ENCODE assay signal across 13 cellular contexts in genomic region chr13:99464441-99464949, GRCh38. TPM values are rescaled to one million over a fixed set of nuclear protein-coding genes. Genes with fewer than 3 reads are reported as not detected.
DNase-seq lines count a peak whose midpoint lies in the region; ATAC-seq and TF ChIP-seq lines count a peak whose summit lies in the region.
"Had no signal": no experiment of that assay in that cellular context is flagged by ENCODE, and none has a peak within 500 bp of the region (broad histone marks: within the 10 kb centered on the region; RNA-seq: fewer than 3 reads in every experiment).

No MANE protein-coding gene starts in this region.

- H3K4me1 Mint-ChIP-seq in activated T-cell treated with anti-CD3 and anti-CD28 coated beads, Interleukin-2, amount 50 U/mL, for 24 hours (ENCODE audit: low read depth), result peaks cover 43% of the 10 kb centered on the region
- peaks cover 28% of the 10 kb centered on the region for H3K4me1 Mint-ChIP-seq in stimulated activated memory B cell treated with anti-CD40 and anti-IgM and Interleukin-4, amounts not matched to agents 10 μg/mL and 1 μg/mL and 100 μg/mL, for 72 hours
- H3K4me1 Mint-ChIP-seq: endodermal cell had no signal

- intact Hi-C loops in OCI-LY7 (cut with micrococcal nuclease; ENCODE audit: unreplicated experiment), result no loop called here

- no peak for TF ChIP-seq CTCF in OCI-LY7 (conservative IDR thresholded peaks at IDR 0.05; ENCODE audit: low read length)

- no peaks in the 10 kb centered on the region for H4K20me1 ChIP-seq in OCI-LY7 (ENCODE audit: insufficient read depth, low read length)

- H3K4me3 ChIP-seq in SK-N-MC (peak overlapping the region; percentile 38), OCI-LY7 (ENCODE audit: low read depth, low read length, poor library complexity, severe bottlenecking) (no peak overlapping the region)

- POLR2A ChIA-PET in OCI-LY7 (lab: Charles Lee), result no interaction called here

- ATAC-seq in stimulated activated memory B cell treated with anti-CD40 and anti-IgM and Interleukin-4, amounts not matched to agents 10 μg/mL and 1 μg/mL and 100 μg/mL, for 72 hours, result peak; percentile 57
- ATAC-seq in GM19351 (IDR thresholded peaks at IDR 0.05; ENCODE audit: unreplicated experiment) (no peak), HG02759 (IDR thresholded peaks at IDR 0.05; ENCODE audit: unreplicated experiment) (no peak)
- ATAC-seq: sciatic nerve had no signal

- H3K27ac Mint-ChIP-seq in activated T-cell treated with anti-CD3 and anti-CD28 coated beads, Interleukin-2, amount 50 U/mL, for 24 hours, result peak overlapping the region; percentile 91
- H3K27ac Mint-ChIP-seq in stimulated activated memory B cell treated with anti-CD40 and anti-IgM and Interleukin-4, amounts not matched to agents 10 μg/mL and 1 μg/mL and 100 μg/mL, for 72 hours, result peak overlapping the region; percentile 82
- H3K27ac Mint-ChIP-seq: endodermal cell had no signal

- no peaks in the 10 kb centered on the region for H3K79me2 ChIP-seq in OCI-LY7 (ENCODE audit: insufficient read depth, low read depth, low read length)

- H3K9me2 ChIP-seq in OCI-LY7 (ENCODE audit: insufficient read depth, low read length), result no peaks in the 10 kb centered on the region

- BruUV-seq in OCI-LY7 (replicated peaks; lab: Mats Ljungman, UMichigan), result no TSS peak

- H3K9me3 ChIP-seq in SK-N-MC (ENCODE audit: low read depth, low read length) (no peaks in the 10 kb centered on the region), OCI-LY7 (ENCODE audit: low read length) (no peaks in the 10 kb centered on the region)

- H3K27ac ChIP-seq in SK-N-MC (peak overlapping the region; percentile 29; the same call in 1 of the 2 replicates), OCI-LY7 (ENCODE audit: low read depth, low read length, poor library complexity, severe bottlenecking) (no peak overlapping the region)

- no peaks in the 10 kb centered on the region for H3K27me3 Mint-ChIP-seq in activated T-cell treated with anti-CD3 and anti-CD28 coated beads, Interleukin-2, amount 50 U/mL, for 24 hours
- no peaks in the 10 kb centered on the region for H3K27me3 Mint-ChIP-seq in stimulated activated memory B cell treated with anti-CD40 and anti-IgM and Interleukin-4, amounts not matched to agents 10 μg/mL and 1 μg/mL and 100 μg/mL, for 72 hours

- H3K4me2 ChIP-seq in OCI-LY7 (ENCODE audit: low read length), result no peak overlapping the region

- H3K4me1 ChIP-seq in OCI-LY7 (ENCODE audit: insufficient read depth, low read length, poor library complexity, severe bottlenecking), result no peaks in the 10 kb centered on the region

- peaks cover 2% of the 10 kb centered on the region for H3K9me3 Mint-ChIP-seq in activated T-cell treated with anti-CD3 and anti-CD28 coated beads, Interleukin-2, amount 50 U/mL, for 24 hours
- H3K9me3 Mint-ChIP-seq in stimulated activated memory B cell treated with anti-CD40 and anti-IgM and Interleukin-4, amounts not matched to agents 10 μg/mL and 1 μg/mL and 100 μg/mL, for 72 hours, result peaks cover 2% of the 10 kb centered on the region
- H3K9me3 Mint-ChIP-seq: endodermal cell had no signal

- peak overlapping the region; percentile 5 for H3K4me3 Mint-ChIP-seq in activated T-cell treated with anti-CD3 and anti-CD28 coated beads, Interleukin-2, amount 50 U/mL, for 24 hours
- H3K4me3 Mint-ChIP-seq in stimulated activated memory B cell treated with anti-CD40 and anti-IgM and Interleukin-4, amounts not matched to agents 10 μg/mL and 1 μg/mL and 100 μg/mL, for 72 hours, result no peak overlapping the region
- H3K4me3 Mint-ChIP-seq: endodermal cell had no signal

- H2AFZ ChIP-seq in OCI-LY7 (ENCODE audit: low read length), result no peak overlapping the region

- H3K36me3 Mint-ChIP-seq in activated T-cell treated with anti-CD3 and anti-CD28 coated beads, Interleukin-2, amount 50 U/mL, for 24 hours (ENCODE audit: low read depth), result no peaks in the 10 kb centered on the region
- H3K36me3 Mint-ChIP-seq in stimulated activated memory B cell treated with anti-CD40 and anti-IgM and Interleukin-4, amounts not matched to agents 10 μg/mL and 1 μg/mL and 100 μg/mL, for 72 hours, result no peaks in the 10 kb centered on the region

- DNase-seq in activated T-cell treated with anti-CD3 and anti-CD28 coated beads, Interleukin-2, amount 50 U/mL, for 24 hours, result peak; percentile 37
- DNase-seq in activated T-cell treated with anti-CD3 and anti-CD28 coated beads for 4 hours (no peak), SK-N-MC (ENCODE audit: low read depth, low spot score) (no peak), epidermal melanocyte (ENCODE audit: insufficient read length, low spot score) (peak; percentile 20), OCI-LY7 (ENCODE audit: low spot score) (no peak)
- DNase-seq: C1 segment of cervical spinal cord, endodermal cell, HCEC 1CT, NCI-H2029 treated with DMSO at 0.1 percent for 48 hours had no signal

- H3K9ac ChIP-seq in SK-N-MC (ENCODE audit: insufficient read length), result no peak overlapping the region

- H3K36me3 ChIP-seq in SK-N-MC (ENCODE audit: insufficient read depth, low read length) (no peaks in the 10 kb centered on the region), OCI-LY7 (ENCODE audit: insufficient read depth, low read length) (no peaks in the 10 kb centered on the region)

- CTCF ChIA-PET in OCI-LY7 (lab: Charles Lee; ENCODE audit: unreplicated experiment), result no interaction called here

RNA-seq across cellular contexts. Expression of gene TM9SF2, which starts 36.8 kb away (rescaled TPM):
- 16.3 and 17.8 TPM in 2 replicates for total RNA-seq in OCI-LY7 (2014; rRNA removed; shearing (Covaris generic))
- total RNA-seq in OCI-LY7 (2022), result 26.7 and 27.3 TPM in 2 replicates

Comparison
In these comparisons a context has a peak if more than half of its experiments do, and no peak if none do; other contexts are left out.
1. DNase-seq: peak in activated T-cell treated with anti-CD3 and anti-CD28 coated beads, Interleukin-2, amount 50 U/mL, for 24 hours (single experiment) and epidermal melanocyte (single experiment); none in activated T-cell treated with anti-CD3 and anti-CD28 coated beads for 4 hours (single experiment), SK-N-MC (single experiment) and OCI-LY7 (single experiment).